8 cellular contexts compared by ENCODE assay signal in genomic region chr5:116068028-116068632, GRCh38. TPM values are rescaled to one million over a fixed set of nuclear protein-coding genes. Genes with fewer than 3 reads are reported as not detected.
DNase-seq lines count a peak whose midpoint lies in the region; ATAC-seq and TF ChIP-seq lines count a peak whose summit lies in the region.

No MANE protein-coding gene starts in this region.

- no peaks in the 10 kb centered on the region for H4K20me1 ChIP-seq in DND-41 (ENCODE audit: insufficient read depth, low read length)

- DNase-seq in DND-41 (peak; percentile 33), Peyer's patch (peak in 2 of 3 donors; percentile 32 to 59), dedifferentiated amniotic fluid mesenchymal stem cell (ENCODE audit: extremely low spot score) (peak; percentile 78), midbrain (lab: John Stamatoyannopoulos, UW) (peak; percentile 65)

- H3K9me3 ChIP-seq in DND-41 (ENCODE audit: insufficient read depth, low read length, severe bottlenecking) = no peaks in the 10 kb centered on the region
- H3K9me3 ChIP-seq in Peyer's patch = no peaks in the 10 kb centered on the region

- H3K4me3 ChIP-seq in ACC112 (ENCODE audit: low read depth, low read length) (no peak overlapping the region), DND-41 (ENCODE audit: low read depth in 1 of 2, low read length in 2 of 2) (no peak overlapping the region), Peyer's patch (no peak overlapping the region)

- ATAC-seq in DND-41 (ENCODE audit: insufficient read depth, low read depth) (peak; percentile 74), HG03139 (IDR thresholded peaks at IDR 0.05; ENCODE audit: unreplicated experiment) (peak; percentile 51), HG03039 (IDR thresholded peaks at IDR 0.05; ENCODE audit: unreplicated experiment) (no peak), esophagus mucosa (no peak)

- H3K27ac ChIP-seq in ACC112 (ENCODE audit: low read depth, low read length) = no peak overlapping the region
- no peak overlapping the region for H3K27ac ChIP-seq in DND-41 (ENCODE audit: low read length)
- H3K27ac ChIP-seq in Peyer's patch = no peak overlapping the region

- H3K79me2 ChIP-seq in ACC112 (ENCODE audit: control insufficient read depth, insufficient read depth, low read length, unreplicated experiment) (no peaks in the 10 kb centered on the region), DND-41 (ENCODE audit: insufficient read depth, low read length) (no peaks in the 10 kb centered on the region)

- no peaks in the 10 kb centered on the region for H3K4me1 ChIP-seq in ACC112 (ENCODE audit: control insufficient read depth, insufficient read depth, low read length, unreplicated experiment)
- no peaks in the 10 kb centered on the region for H3K4me1 ChIP-seq in DND-41 (ENCODE audit: insufficient read depth, low read length)
- H3K4me1 ChIP-seq in Peyer's patch = no peaks in the 10 kb centered on the region

- TF ChIP-seq CTCF in DND-41 (IDR thresholded peaks at IDR 0.05; ENCODE audit: borderline replicate concordance, extremely low read depth, low read length, poor library complexity, severe bottlenecking) (peak; percentile 78), Peyer's patch (IDR thresholded peaks at IDR 0.05) (peak; percentile 78 to 89 (median 84))

- no peaks in the 10 kb centered on the region for H3K36me3 ChIP-seq in ACC112 (ENCODE audit: insufficient read depth, low read length)
- H3K36me3 ChIP-seq in DND-41 (ENCODE audit: insufficient read depth, low read length) = no peaks in the 10 kb centered on the region
- no peaks in the 10 kb centered on the region for H3K36me3 ChIP-seq in Peyer's patch

- no peak overlapping the region for H3K4me2 ChIP-seq in DND-41 (ENCODE audit: insufficient read depth, low read length)

- H2AFZ ChIP-seq in ACC112 (ENCODE audit: low read length, unreplicated experiment) (peak overlapping the region; percentile 26), DND-41 (ENCODE audit: low read depth, low read length) (no peak overlapping the region)

- no peak overlapping the region for H3K9ac ChIP-seq in DND-41 (ENCODE audit: low read depth, low read length)

- H3K27me3 ChIP-seq in ACC112 (ENCODE audit: insufficient read depth, low read length) (no peaks in the 10 kb centered on the region), DND-41 (ENCODE audit: insufficient read depth, low read length, poor library complexity) (peaks cover 9% of the 10 kb centered on the region), Peyer's patch (no peaks in the 10 kb centered on the region)

- TF ChIP-seq POLR2A in Peyer's patch (IDR thresholded peaks at IDR 0.05) = no peak

RNA-seq across cellular contexts. Expression of gene COMMD10, which starts 16.7 kb away (rescaled TPM):
- 100 to 1,000 TPM in 1 of 4 donors, 10 to 100 TPM in 3; 14.2 to 113 (median 32.3) TPM for total RNA-seq in Peyer's patch
- total RNA-seq in esophagus mucosa = 18.3 TPM

RNA-seq across cellular contexts. Expression of gene ARL14EPL, which starts 35.9 kb away (rescaled TPM):
- total RNA-seq in Peyer's patch (not detected), esophagus mucosa (not detected)

Comparison
In these comparisons a context has a peak if more than half of its experiments do, and no peak if none do; other contexts are left out.
1. ATAC-seq: peak in DND-41 (single experiment) and HG03139 (single experiment); none in HG03039 (single experiment) and esophagus mucosa (single experiment).
2. Peak in every context shown above with its lines, with median percentiles within 50 percentile points of each other: DNase-seq.